8 cellular contexts compared by ENCODE assay signal in the genomic region with DNA sequence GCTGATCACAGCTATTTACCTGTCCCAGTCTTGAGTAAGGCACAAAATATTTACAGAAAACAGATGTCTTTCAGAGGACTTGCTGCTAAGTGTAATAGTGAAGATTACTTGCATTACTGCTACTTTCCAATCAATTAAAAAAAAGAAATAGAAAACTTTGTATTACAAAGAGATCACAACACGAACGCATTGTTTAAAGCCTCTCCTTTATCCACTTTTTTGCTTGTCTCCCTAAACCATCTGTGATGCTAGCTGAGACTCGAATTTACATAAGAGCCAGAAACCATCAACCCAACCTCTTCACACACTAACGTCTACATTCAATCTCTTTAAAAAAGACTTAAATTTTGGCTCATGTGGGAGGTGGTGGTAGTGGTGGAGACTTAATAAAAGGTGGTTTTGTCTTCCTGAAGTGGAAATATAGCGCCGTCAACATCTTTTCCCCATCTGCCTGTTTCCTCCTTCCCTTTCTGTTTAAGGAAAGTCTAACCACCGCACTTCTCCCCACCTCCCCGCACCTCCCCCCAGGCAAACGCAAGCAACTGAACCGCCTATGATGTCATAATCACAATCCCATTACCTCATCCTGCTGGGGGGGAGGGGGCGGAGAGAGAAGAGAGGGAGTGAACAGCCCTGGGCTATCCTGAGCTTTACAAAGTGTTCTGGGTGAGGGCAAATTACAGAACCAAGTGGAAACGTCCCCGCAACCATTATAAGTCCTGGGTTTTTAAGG.
A peak's percentile ranks its signal among the peaks of the same experiment; 100 is the strongest.
DNase-seq lines count a peak whose midpoint lies in the region; ATAC-seq and TF ChIP-seq lines count a peak whose summit lies in the region.

No MANE protein-coding gene starts in this region.

- H3K27me3 ChIP-seq in NT2/D1 (ENCODE audit: insufficient read depth, insufficient read length) (no peaks in the 10 kb centered on the region), rectal smooth muscle tissue (ENCODE audit: control insufficient read depth, insufficient read depth, low read length) (no peaks in the 10 kb centered on the region)

- peaks cover 22% of the 10 kb centered on the region for H3K36me3 ChIP-seq in NT2/D1 (ENCODE audit: insufficient read depth, insufficient read length, low read length)
- peaks cover 6% of the 10 kb centered on the region for H3K36me3 ChIP-seq in rectal smooth muscle tissue (ENCODE audit: control insufficient read depth, insufficient read depth, low read length)

- DNase-seq in NT2/D1 (ENCODE audit: low read depth, low spot score): no peak
- DNase-seq in astrocyte of the spinal cord (ENCODE audit: low read depth, low spot score): no peak
- peak; percentile 88 to 89 for DNase-seq in hippocampal formation (lab: John Stamatoyannopoulos, UW)
- no peak for DNase-seq in DMS114 treated with DMSO at 0.1 percent for 48 hours (lab: John Stamatoyannopoulos, UW; ENCODE audit: unreplicated experiment)

- ATAC-seq in GM18873 (IDR thresholded peaks at IDR 0.05; ENCODE audit: low FRiP score, unreplicated experiment): peak; percentile 7
- ATAC-seq in HG03095 (IDR thresholded peaks at IDR 0.05; ENCODE audit: unreplicated experiment): peak; percentile 16

- TF ChIP-seq CTCF in C4-2B (conservative IDR thresholded peaks at IDR 0.05): no peak
- no peak for TF ChIP-seq CTCF in astrocyte of the spinal cord (IDR thresholded peaks at IDR 0.05; ENCODE audit: low read depth, low read length)

- H3K9ac ChIP-seq in NT2/D1 (ENCODE audit: insufficient read length, low read depth): peak overlapping the region; percentile 79
- peak overlapping the region; percentile 95 for H3K9ac ChIP-seq in rectal smooth muscle tissue (ENCODE audit: low read length)

- H3K4me3 ChIP-seq in NT2/D1 (ENCODE audit: insufficient read length, low read depth) (peak overlapping the region; percentile 61), astrocyte of the spinal cord (ENCODE audit: low read depth, low read length) (peak overlapping the region; percentile 68), rectal smooth muscle tissue (ENCODE audit: low read length) (peak overlapping the region; percentile 85)

- H3K27ac ChIP-seq in C4-2B (peak overlapping the region; percentile 95), rectal smooth muscle tissue (ENCODE audit: low read depth, low read length) (peak overlapping the region; percentile 99)

- no peaks in the 10 kb centered on the region for H3K4me1 ChIP-seq in NT2/D1 (ENCODE audit: insufficient read depth, insufficient read length)
- peaks cover 14% of the 10 kb centered on the region for H3K4me1 ChIP-seq in rectal smooth muscle tissue (ENCODE audit: control insufficient read depth, insufficient read depth, low read length)

- in situ Hi-C loops in astrocyte of the spinal cord (cut with HindIII; ENCODE audit: low sequenced_read_pairs): no loop called here

- H3K9me3 ChIP-seq in NT2/D1 (ENCODE audit: insufficient read depth, low read length): no peaks in the 10 kb centered on the region

Comparison
In these comparisons a context has a peak if more than half of its experiments do, and no peak if none do; other contexts are left out.
1. DNase-seq: peak in hippocampal formation (2 of 2); none in NT2/D1 (single experiment), astrocyte of the spinal cord (single experiment) and DMS114 treated with DMSO at 0.1 percent for 48 hours (single experiment).
2. Peak in every context shown above with its lines, with median percentiles within 50 percentile points of each other: H3K4me3 ChIP-seq.